In the genomic region with DNA sequence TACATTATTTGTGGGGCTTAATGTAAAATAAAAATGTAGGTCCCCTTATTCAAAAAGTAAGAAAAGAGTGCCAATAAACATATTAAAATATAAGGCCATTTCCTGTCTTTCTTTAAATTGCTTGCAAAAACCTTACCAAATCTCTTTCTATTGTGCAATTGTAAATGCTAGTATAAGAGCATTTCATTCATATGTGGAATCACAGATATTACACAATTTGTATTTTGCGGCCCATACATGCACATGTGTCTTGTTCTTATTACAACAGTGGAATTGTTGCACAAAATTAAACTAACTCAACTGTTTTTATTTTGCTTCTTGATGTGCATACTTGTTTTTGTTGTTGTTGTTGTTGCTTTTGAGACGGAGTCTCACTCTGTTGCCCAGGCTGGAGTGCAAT, we compare ENCODE assay signal across 19 cellular contexts. TPM values are rescaled to one million over a fixed set of nuclear protein-coding genes. Genes with fewer than 3 reads are reported as not detected.
DNase-seq lines count a peak whose midpoint lies in the region; ATAC-seq, FAIRE-seq and TF ChIP-seq lines count a peak whose summit lies in the region.
"Had no signal": no experiment of that assay in that cellular context is flagged by ENCODE, and none has a peak within 500 bp of the region (broad histone marks: within the 10 kb centered on the region; RNA-seq: fewer than 3 reads in every experiment).

No MANE protein-coding gene starts in this region.

- TF ChIP-seq CTCF in HepG2 (CRISPR knock-in tag; IDR thresholded peaks at IDR 0.05) (no peak), right lobe of liver (IDR thresholded peaks at IDR 0.05) (no peak), PC-9 (conservative IDR thresholded peaks at IDR 0.05) (no peak)

- no peak for TF ChIP-seq POLR2A in HepG2 (IDR thresholded peaks at IDR 0.05; ENCODE audit: insufficient read depth in 1 of 2, low read depth in 2 of 2, low read length in 2 of 2)
- no peak for TF ChIP-seq POLR2A in right lobe of liver (IDR thresholded peaks at IDR 0.05)

- H3K9me3 ChIP-seq in HepG2 (ENCODE audit: low read length) = no peaks in the 10 kb centered on the region
- H3K9me3 ChIP-seq in right lobe of liver = no peaks in the 10 kb centered on the region
- no peaks in the 10 kb centered on the region for H3K9me3 ChIP-seq in PC-9 (ENCODE audit: insufficient read depth, low read depth)
- H3K9me3 ChIP-seq: A549, SJCRH30 had no signal

- no peak for ATAC-seq in HepG2
- no peak for ATAC-seq in right lobe of liver
- ATAC-seq: A549, PC-3 had no signal

- no peak for FAIRE-seq in HepG2 (lab: Jason Lieb, UNC)
- FAIRE-seq: A549 had no signal

- no peak for DNase-seq in HepG2 (ENCODE audit: low spot score)
- no peak for DNase-seq in right lobe of liver
- peak; percentile 73 for DNase-seq in amniotic epithelial cell (ENCODE audit: low read depth)
- peak; percentile 34 for DNase-seq in fibroblast of peridontal ligament (ENCODE audit: extremely low read depth)
- no peak for DNase-seq in PC-9
- DNase-seq in caudate nucleus (lab: John Stamatoyannopoulos, UW) = no peak
- no peak for DNase-seq in cerebellum (ENCODE audit: low spot score)
- DNase-seq: C1 segment of cervical spinal cord; CD8-positive, alpha-beta memory T cell; DMS79; NCI-H1105 treated with DMSO at 0.1 percent for 48 hours; NCI-H1694; NCI-H510A; NCI-H748 treated with DMSO at 0.1 percent for 48 hours; NK-92 treated with Interleukin-12 subunit alpha and Interleukin-12 subunit beta, amount 100 ng/mL, for 24 hours; SJCRH30 had no signal

- peaks cover 7% of the 10 kb centered on the region for H3K4me1 ChIP-seq in HepG2 (ENCODE audit: insufficient read depth, low read length)
- H3K4me1 ChIP-seq in right lobe of liver = no peaks in the 10 kb centered on the region
- no peaks in the 10 kb centered on the region for H3K4me1 ChIP-seq in PC-9 (replicated peaks; ENCODE audit: insufficient read depth)
- H3K4me1 ChIP-seq: A549, SJCRH30 had no signal

- H3K36me3 ChIP-seq in HepG2 (replicated peaks in 1 of 2; ENCODE audit: control insufficient read depth in 1 of 2, insufficient read depth in 2 of 2, low read length in 2 of 2) = no peaks in the 10 kb centered on the region
- H3K36me3 ChIP-seq in right lobe of liver = no peaks in the 10 kb centered on the region
- no peaks in the 10 kb centered on the region for H3K36me3 ChIP-seq in PC-9 (ENCODE audit: low read depth)
- H3K36me3 ChIP-seq: SJCRH30 had no signal

- H3K79me2 ChIP-seq in HepG2 (ENCODE audit: insufficient read depth, low read length) (no peaks in the 10 kb centered on the region), PC-9 (ENCODE audit: low read depth) (no peaks in the 10 kb centered on the region)

- H3K9ac ChIP-seq in HepG2 (ENCODE audit: insufficient read depth, low read depth, low read length) = no peak overlapping the region

- H3K4me3 ChIP-seq in HepG2 (replicated peaks in 1 of 3; ENCODE audit: insufficient read depth in 1 of 3, low read depth in 2 of 3, low read length in 3 of 3) = no peak overlapping the region
- H3K4me3 ChIP-seq in right lobe of liver = no peak overlapping the region
- H3K4me3 ChIP-seq in PC-9 = no peak overlapping the region
- H3K4me3 ChIP-seq: A549, SJCRH30 had no signal

- BruUV-seq in HepG2 (replicated peaks; lab: Mats Ljungman, UMichigan) (no TSS peak), PC-9 (replicated peaks; lab: Mats Ljungman, UMichigan) (no TSS peak)

- H4K20me1 ChIP-seq in HepG2 (ENCODE audit: insufficient read depth, low read length) (no peaks in the 10 kb centered on the region), PC-9 (ENCODE audit: insufficient read depth) (no peaks in the 10 kb centered on the region)

- no peak overlapping the region for H3K27ac ChIP-seq in HepG2 (ENCODE audit: extremely low read length, insufficient read depth, low read length)
- no peak overlapping the region for H3K27ac ChIP-seq in right lobe of liver
- H3K27ac ChIP-seq in PC-9 = no peak overlapping the region
- no peak overlapping the region for H3K27ac ChIP-seq in caudate nucleus (ENCODE audit: low read depth, low read length)
- H3K27ac ChIP-seq: A549, RWPE1, SJCRH30 had no signal

- no peak overlapping the region for H3K4me2 ChIP-seq in HepG2 (ENCODE audit: low read depth, low read length)
- H3K4me2 ChIP-seq in PC-9 = no peak overlapping the region
- H3K4me2 ChIP-seq: A549 had no signal

- intact Hi-C loops in HepG2 (cut with micrococcal nuclease; ENCODE audit: unreplicated experiment) = no loop called here
- intact Hi-C loops in right lobe of liver (cut with DNase I) = no loop called here
- intact Hi-C loops in PC-9 (cut with micrococcal nuclease; ENCODE audit: unreplicated experiment) = no loop called here

- H3F3A ChIP-seq in PC-9 (ENCODE audit: insufficient read depth, low read depth) = no peaks in the 10 kb centered on the region; the same call in 1 of the 2 replicates

- no peak for TF ChIP-seq RAD21 in HepG2 (CRISPR knock-in tag; IDR thresholded peaks at IDR 0.05)

- H3K27me3 ChIP-seq in HepG2 (ENCODE audit: control insufficient read depth in 1 of 2, insufficient read depth in 2 of 2, low read length in 2 of 2) (peaks cover 0 to 10% of the 10 kb centered on the region in 2 experiments; a peak in 2 of 5 replicates), right lobe of liver (no peaks in the 10 kb centered on the region), PC-9 (ENCODE audit: insufficient read depth, low read depth) (no peaks in the 10 kb centered on the region)
- H3K27me3 ChIP-seq: SJCRH30 had no signal

- H3K9me2 ChIP-seq in PC-9 (ENCODE audit: insufficient read depth) = no peaks in the 10 kb centered on the region

- WGBS in HepG2 (ENCODE audit: low lambda C conversion rate) = 93% methylated on average over 2 of the region's 2 CpGs
- WGBS in right lobe of liver (ENCODE audit: insufficient coverage, low coverage, low lambda C conversion rate, missing lambda C conversion rate) = 72% methylated on average over 2 of the region's 2 CpGs

- POLR2A ChIA-PET in HepG2 (lab: Yijun Ruan, JAX) = no interaction called here
- POLR2A ChIA-PET in PC-9 (lab: Charles Lee; ENCODE audit: unreplicated experiment) = no interaction called here

- in situ Hi-C loops in HepG2 (cut with HindIII; ENCODE audit: extremely low pct_ligation_motif_present, low pct_unique_long_range_greater_than_20kb) = no loop called here

- CTCF ChIA-PET in HepG2 (lab: Yijun Ruan, JAX; ENCODE audit: low intra/inter-chr PET ratio, low total read pairs) = no interaction called here
- CTCF ChIA-PET in PC-9 (lab: Charles Lee) = no interaction called here

- TF ChIP-seq EP300 in HepG2 (IDR thresholded peaks at IDR 0.05; ENCODE audit: low read depth in 2 of 2, low read length in 2 of 2) = no peak
- TF ChIP-seq EP300 in HepG2 (CRISPR knock-in tag; IDR thresholded peaks at IDR 0.05; ENCODE audit: borderline replicate concordance) = no peak

- H2AFZ ChIP-seq in HepG2 (ENCODE audit: low read length) (no peak overlapping the region), PC-9 (no peak overlapping the region)

TF ChIP-seq in HepG2, 621 proteins besides CTCF, POLR2A, EP300 and RAD21:
- TF ChIP-seq CEBPB (IDR thresholded peaks at IDR 0.05; ENCODE audit: borderline replicate concordance, low read depth, low read length) = peak; percentile 29; the same call in 1 of the 2 replicates
- TF ChIP-seq, protein P1, sequence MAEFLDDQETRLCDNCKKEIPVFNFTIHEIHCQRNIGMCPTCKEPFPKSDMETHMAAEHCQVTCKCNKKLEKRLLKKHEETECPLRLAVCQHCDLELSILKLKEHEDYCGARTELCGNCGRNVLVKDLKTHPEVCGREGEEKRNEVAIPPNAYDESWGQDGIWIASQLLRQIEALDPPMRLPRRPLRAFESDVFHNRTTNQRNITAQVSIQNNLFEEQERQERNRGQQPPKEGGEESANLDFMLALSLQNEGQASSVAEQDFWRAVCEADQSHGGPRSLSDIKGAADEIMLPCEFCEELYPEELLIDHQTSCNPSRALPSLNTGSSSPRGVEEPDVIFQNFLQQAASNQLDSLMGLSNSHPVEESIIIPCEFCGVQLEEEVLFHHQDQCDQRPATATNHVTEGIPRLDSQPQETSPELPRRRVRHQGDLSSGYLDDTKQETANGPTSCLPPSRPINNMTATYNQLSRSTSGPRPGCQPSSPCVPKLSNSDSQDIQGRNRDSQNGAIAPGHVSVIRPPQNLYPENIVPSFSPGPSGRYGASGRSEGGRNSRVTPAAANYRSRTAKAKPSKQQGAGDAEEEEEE (CRISPR knock-in tag; IDR thresholded peaks at IDR 0.05; ENCODE audit: borderline replicate concordance) = no peak

RNA-seq across cellular contexts. Expression of gene CRADD, which starts 20.1 kb away (rescaled TPM):
- total RNA-seq in HepG2 (2016; rRNA removed; fragmentation: Illumina TruSeq; extraction: Trizol) (18.8 and 22.3 TPM in 2 replicates), right lobe of liver (10 to 100 TPM; 17.2 to 65.3 (median 30.8) TPM), PC-9 (2021) (7.6 and 9.3 TPM in 2 replicates), cerebellum (18.9 TPM)
- 7.7 and 9.3 TPM in 2 replicates for total RNA-seq in HepG2 (2016; cell fraction: cytosol; rRNA removed; fragmentation: Illumina TruSeq; extraction: Trizol; ENCODE audit: low read depth)
- 15.4 and 25.4 TPM in 2 replicates for total RNA-seq in HepG2 (2016; cell fraction: insoluble cytoplasmic fraction; rRNA removed; fragmentation: Illumina TruSeq; extraction: Trizol)
- 10.0 and 11.9 TPM in 2 replicates for total RNA-seq in HepG2 (2016; cell fraction: membrane; rRNA removed; fragmentation: Illumina TruSeq; extraction: Trizol)
- 11.3 and 12.9 TPM in 2 replicates for total RNA-seq in HepG2 (2016; cell fraction: nucleus; rRNA removed; fragmentation: Illumina TruSeq; extraction: Trizol)
- 12.4 and 13.7 TPM in 2 replicates for polyA plus RNA-seq in HepG2 (2011; rRNA removed)
- polyA plus RNA-seq in HepG2 (2011; cell fraction: cytosol; rRNA removed) = 14.5 and 17.3 TPM in 2 replicates
- 6.3 and 6.5 TPM in 2 replicates for polyA plus RNA-seq in HepG2 (2011; cell fraction: nucleus; rRNA removed)
- 13.8 and 16.2 TPM in 2 replicates for polyA plus RNA-seq in HepG2 (2012)
- polyA plus RNA-seq in HepG2 (2016; cell fraction: cytosol; fragmentation: Illumina TruSeq; extraction: Trizol; ENCODE audit: low read depth) = 6.6 and 6.9 TPM in 2 replicates
- 20.3 and 24.7 TPM in 2 replicates for polyA plus RNA-seq in HepG2 (2016; cell fraction: insoluble cytoplasmic fraction; fragmentation: Illumina TruSeq; extraction: Trizol; ENCODE audit: low read depth)
- 7.1 and 10.2 TPM in 2 replicates for polyA plus RNA-seq in HepG2 (2016; cell fraction: membrane; fragmentation: Illumina TruSeq; extraction: Trizol; ENCODE audit: low read depth)
- polyA plus RNA-seq in HepG2 (2016; cell fraction: nucleus; fragmentation: Illumina TruSeq; extraction: Trizol; ENCODE audit: insufficient read depth, low read depth) = 8.0 and 9.4 TPM in 2 replicates
- 7.4 and 15.6 TPM in 2 replicates for polyA minus RNA-seq in HepG2 (2011; rRNA and poly(A)+ RNA removed; ENCODE audit: low replicate concordance)
- polyA minus RNA-seq in HepG2 (2011; cell fraction: cytosol; rRNA and poly(A)+ RNA removed) = 4.2 and 6.2 TPM in 2 replicates
- polyA minus RNA-seq in HepG2 (2011; cell fraction: nucleus; rRNA and poly(A)+ RNA removed) = 18.9 and 22.4 TPM in 2 replicates

Comparison
In these comparisons a context has a peak if more than half of its experiments do, and no peak if none do; other contexts are left out.
1. DNase-seq: peak in amniotic epithelial cell (single experiment) and fibroblast of peridontal ligament (single experiment); none in HepG2 (single experiment), right lobe of liver (0 of 3), PC-9 (0 of 2), caudate nucleus (0 of 61) and cerebellum (single experiment).